ENCODE assay signal across 26 cellular contexts in the genomic region with DNA sequence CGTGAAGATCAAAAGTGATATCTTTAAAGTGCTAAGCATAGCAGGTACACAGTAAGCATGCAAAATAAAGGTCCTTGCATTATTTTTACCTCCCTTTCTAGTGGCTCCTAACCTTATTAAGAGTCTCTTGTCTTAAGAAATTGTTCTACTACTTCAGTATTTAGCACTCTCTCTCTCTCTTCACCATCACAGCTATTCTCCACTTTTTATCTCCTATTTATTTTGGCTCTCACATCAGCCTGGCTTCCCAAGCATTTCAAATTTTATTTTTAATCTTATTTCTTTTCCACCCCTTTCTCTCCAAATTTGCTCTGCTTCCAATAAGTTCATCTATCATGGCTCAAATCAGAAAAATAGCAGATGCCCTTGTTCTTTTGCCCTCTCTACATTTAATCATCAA.
"Had no signal": no experiment of that assay in that cellular context is flagged by ENCODE, and none has a peak within 500 bp of the region (broad histone marks: within the 10 kb centered on the region; RNA-seq: fewer than 3 reads in every experiment).

No MANE protein-coding gene starts in this region.

- H3K4me1 Mint-ChIP-seq: natural killer cell; stimulated activated memory B cell treated with anti-CD40 and anti-IgM and Interleukin-4, amounts not matched to agents 10 μg/mL and 1 μg/mL and 100 μg/mL, for 72 hours; stimulated activated naive CD8-positive, alpha-beta T cell treated with anti-CD3 and anti-CD28 coated beads, Interleukin-15, amount 100 ng/mL, for 72 hours had no signal

- H3K36me3 ChIP-seq: heart right ventricle, ovary, right atrium auricular region, right lobe of liver, transverse colon, upper lobe of left lung had no signal

- H3K27me3 ChIP-seq: heart right ventricle, hepatocyte, ovary, right atrium auricular region, right lobe of liver, transverse colon, upper lobe of left lung had no signal

- H3K27ac ChIP-seq: hepatocyte, right lobe of liver, transverse colon, upper lobe of left lung had no signal

- FAIRE-seq: keratinocyte had no signal

- H3K4me3 Mint-ChIP-seq: mesothelial cell of epicardium; naive B cell; natural killer cell; stimulated activated memory B cell treated with anti-CD40 and anti-IgM and Interleukin-4, amounts not matched to agents 10 μg/mL and 1 μg/mL and 100 μg/mL, for 72 hours; stimulated activated naive CD8-positive, alpha-beta T cell treated with anti-CD3 and anti-CD28 coated beads, Interleukin-15, amount 100 ng/mL, for 72 hours had no signal

- H3K4me3 ChIP-seq: heart right ventricle, hepatocyte, lung, ovary, right atrium auricular region, right lobe of liver, smooth muscle cell, transverse colon, upper lobe of left lung had no signal

- H3K9me3 ChIP-seq: ovary, right lobe of liver, transverse colon, upper lobe of left lung had no signal

- H3K4me1 ChIP-seq: right lobe of liver, upper lobe of left lung had no signal

- H3K27ac Mint-ChIP-seq: mesothelial cell of epicardium; natural killer cell; progenitor cell of endocrine pancreas; stimulated activated memory B cell treated with anti-CD40 and anti-IgM and Interleukin-4, amounts not matched to agents 10 μg/mL and 1 μg/mL and 100 μg/mL, for 72 hours; stimulated activated naive CD8-positive, alpha-beta T cell treated with anti-CD3 and anti-CD28 coated beads, Interleukin-15, amount 100 ng/mL, for 72 hours had no signal

- H3K27me3 Mint-ChIP-seq: naive B cell; progenitor cell of endocrine pancreas; stimulated activated memory B cell treated with anti-CD40 and anti-IgM and Interleukin-4, amounts not matched to agents 10 μg/mL and 1 μg/mL and 100 μg/mL, for 72 hours; stimulated activated naive CD8-positive, alpha-beta T cell treated with anti-CD3 and anti-CD28 coated beads, Interleukin-15, amount 100 ng/mL, for 72 hours had no signal

- ATAC-seq: left lobe of liver; natural killer cell; right lobe of liver; stimulated activated memory B cell treated with anti-CD40 and anti-IgM and Interleukin-4, amounts not matched to agents 10 μg/mL and 1 μg/mL and 100 μg/mL, for 72 hours; stimulated activated naive CD8-positive, alpha-beta T cell treated with anti-CD3 and anti-CD28 coated beads, Interleukin-15, amount 100 ng/mL, for 72 hours had no signal

- DNase-seq: heart right ventricle; kidney glomerular epithelial cell; left cardiac atrium; mesendoderm; naive B cell; natural killer cell; ovary; right lobe of liver; stimulated activated CD4-positive, alpha-beta T cell treated with anti-CD3 and anti-CD28 coated beads, Interleukin-1b, Interleukin-23, amount 100 ng/mL, for 48 hours; stimulated activated CD4-positive, alpha-beta T cell treated with anti-CD3 and anti-CD28 coated beads, Interleukin-2, amount 100 ng/mL, for 48 hours; stimulated activated CD4-positive, alpha-beta T cell treated with anti-CD3 and anti-CD28 coated beads, Interleukin-4, amount 100 ng/mL, for 4 hours; stimulated activated CD8-positive, alpha-beta memory T cell treated with anti-CD3 and anti-CD28 coated beads, Interleukin-4, amount 100 ng/mL, for 48 hours; stimulated activated naive CD4-positive, alpha-beta T cell treated with Interleukin-2 at 50 U/mL for 16 hours; stimulated activated naive CD8-positive, alpha-beta T cell treated with anti-CD3 and anti-CD28 coated beads, Interleukin-15, amount 100 ng/mL, for 72 hours; substantia nigra; transverse colon; upper lobe of left lung had no signal
